Comparison of ENCODE assay signal across 9 cellular contexts in the genomic region with DNA sequence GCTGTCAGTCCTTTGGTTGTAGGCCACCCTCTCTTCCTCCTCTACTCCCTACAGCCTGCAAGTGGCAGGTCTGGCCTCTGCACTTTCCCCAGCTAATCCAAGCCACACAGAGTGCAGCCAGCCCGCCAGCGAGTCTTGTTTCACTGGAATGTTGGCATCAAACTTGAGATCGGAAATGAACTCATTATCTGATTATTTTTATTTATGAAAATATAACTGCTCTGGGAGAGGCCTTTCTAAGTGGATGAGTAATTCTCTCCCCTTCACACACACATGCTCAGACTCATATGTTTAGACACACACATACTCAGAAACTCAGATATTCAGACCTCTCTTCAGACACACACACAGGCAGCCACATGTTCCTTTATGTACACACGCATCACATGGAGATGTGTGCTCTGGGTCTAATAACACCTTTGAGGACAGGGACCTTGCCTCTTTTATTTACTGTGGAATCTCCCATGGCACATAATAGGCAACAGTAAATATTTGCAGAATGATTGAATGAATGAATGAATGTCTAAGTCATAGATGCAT.
DNase-seq lines count a peak whose midpoint lies in the region; ATAC-seq and TF ChIP-seq lines count a peak whose summit lies in the region.
"Had no signal": no experiment of that assay in that cellular context is flagged by ENCODE, and none has a peak within 500 bp of the region (broad histone marks: within the 10 kb centered on the region; RNA-seq: fewer than 3 reads in every experiment).

No MANE protein-coding gene starts in this region.

- H3K36me3 Mint-ChIP-seq in activated CD4-positive, alpha-beta T cell treated with anti-CD3 and anti-CD28 coated beads for 36 hours (ENCODE audit: low read depth): no peaks in the 10 kb centered on the region
- H3K36me3 Mint-ChIP-seq in mesothelial cell of epicardium: no peaks in the 10 kb centered on the region
- H3K36me3 Mint-ChIP-seq in naive thymus-derived CD8-positive, alpha-beta T cell: peaks cover 0 to 2% (median 0%) of the 10 kb centered on the region in 3 donors

- H3K9me2 ChIP-seq in OCI-LY7 (ENCODE audit: insufficient read depth, low read length): no peaks in the 10 kb centered on the region

- no peak overlapping the region for H3K4me2 ChIP-seq in OCI-LY7 (ENCODE audit: low read length)

- TF ChIP-seq CTCF in mesothelial cell of epicardium (IDR thresholded peaks at IDR 0.05; ENCODE audit: unreplicated experiment) (no peak), OCI-LY7 (conservative IDR thresholded peaks at IDR 0.05; ENCODE audit: low read length) (no peak)

- peak; percentile 33 for ATAC-seq in activated CD4-positive, alpha-beta T cell treated with anti-CD3 and anti-CD28 coated beads for 36 hours
- no peak for ATAC-seq in naive thymus-derived CD8-positive, alpha-beta T cell
- no peak for ATAC-seq in HG02884 (IDR thresholded peaks at IDR 0.05; ENCODE audit: unreplicated experiment)

- BruUV-seq in OCI-LY7 (replicated peaks; lab: Mats Ljungman, UMichigan): no TSS peak

- no peak overlapping the region for H2AFZ ChIP-seq in OCI-LY7 (ENCODE audit: low read length)

- H4K20me1 ChIP-seq in OCI-LY7 (ENCODE audit: insufficient read depth, low read length): no peaks in the 10 kb centered on the region

- no peaks in the 10 kb centered on the region for H3K36me3 ChIP-seq in OCI-LY7 (ENCODE audit: insufficient read depth, low read length)

- POLR2A ChIA-PET in activated CD4-positive, alpha-beta T cell treated with anti-CD3 and anti-CD28 coated beads for 36 hours (lab: Charles Lee): no interaction called here
- POLR2A ChIA-PET in OCI-LY7 (lab: Charles Lee): no interaction called here
- POLR2A ChIA-PET in naive thymus-derived CD8-positive, alpha-beta T cell (lab: Charles Lee): no interaction called here

- H3K27ac Mint-ChIP-seq in activated CD4-positive, alpha-beta T cell treated with anti-CD3 and anti-CD28 coated beads for 36 hours: no peak overlapping the region
- peak overlapping the region; percentile 91 for H3K27ac Mint-ChIP-seq in mesothelial cell of epicardium
- peak overlapping the region in 3 of 10 donors; percentile 25 to 55 (median 37) for H3K27ac Mint-ChIP-seq in naive thymus-derived CD8-positive, alpha-beta T cell

- H3K79me2 ChIP-seq in OCI-LY7 (ENCODE audit: insufficient read depth, low read depth, low read length): no peaks in the 10 kb centered on the region

- H3K4me1 Mint-ChIP-seq in activated CD4-positive, alpha-beta T cell treated with anti-CD3 and anti-CD28 coated beads for 36 hours: peaks cover 4% of the 10 kb centered on the region
- H3K4me1 Mint-ChIP-seq in mesothelial cell of epicardium: peaks cover 66% of the 10 kb centered on the region
- peaks cover 15 to 32% (median 28%) of the 10 kb centered on the region in 4 donors for H3K4me1 Mint-ChIP-seq in naive thymus-derived CD8-positive, alpha-beta T cell

- intact Hi-C loops in activated CD4-positive, alpha-beta T cell treated with anti-CD3 and anti-CD28 coated beads for 36 hours (cut with DNase I, micrococcal nuclease): no loop called here
- intact Hi-C loops in OCI-LY7 (cut with micrococcal nuclease; ENCODE audit: unreplicated experiment): no loop called here

- DNase-seq in activated CD4-positive, alpha-beta T cell treated with anti-CD3 and anti-CD28 coated beads for 36 hours: no peak
- DNase-seq in activated CD4-positive, alpha-beta T cell treated with anti-CD3 and anti-CD28 coated beads for 48 hours: no peak
- peak; percentile 93 to 97 for DNase-seq in dermis microvascular lymphatic vessel endothelial cell (ENCODE audit: low read depth in 2 of 2)
- no peak for DNase-seq in mesothelial cell of epicardium (ENCODE audit: low spot score in 2 of 2, unreplicated experiment in 2 of 2)
- DNase-seq in OCI-LY7 (ENCODE audit: low spot score): no peak
- DNase-seq in putamen (ENCODE audit: low spot score): no peak
- DNase-seq in naive thymus-derived CD8-positive, alpha-beta T cell: no peak

- no peak overlapping the region for H3K4me3 ChIP-seq in OCI-LY7 (ENCODE audit: low read depth, low read length, poor library complexity, severe bottlenecking)

- no peaks in the 10 kb centered on the region for H3K9me3 ChIP-seq in OCI-LY7 (ENCODE audit: low read length)

- H3K27ac ChIP-seq in OCI-LY7 (ENCODE audit: low read depth, low read length, poor library complexity, severe bottlenecking): no peak overlapping the region
- H3K27ac ChIP-seq: C4-2B had no signal

- CTCF ChIA-PET in activated CD4-positive, alpha-beta T cell treated with anti-CD3 and anti-CD28 coated beads for 36 hours (lab: Charles Lee): no interaction called here
- CTCF ChIA-PET in OCI-LY7 (lab: Charles Lee; ENCODE audit: unreplicated experiment): no interaction called here

- no peaks in the 10 kb centered on the region for H3K27me3 Mint-ChIP-seq in activated CD4-positive, alpha-beta T cell treated with anti-CD3 and anti-CD28 coated beads for 36 hours
- no peaks in the 10 kb centered on the region for H3K27me3 Mint-ChIP-seq in mesothelial cell of epicardium (ENCODE audit: low read depth)
- no peaks in the 10 kb centered on the region for H3K27me3 Mint-ChIP-seq in naive thymus-derived CD8-positive, alpha-beta T cell

- H3K9me3 Mint-ChIP-seq in activated CD4-positive, alpha-beta T cell treated with anti-CD3 and anti-CD28 coated beads for 36 hours (ENCODE audit: low read depth): no peaks in the 10 kb centered on the region
- no peaks in the 10 kb centered on the region for H3K9me3 Mint-ChIP-seq in mesothelial cell of epicardium
- H3K9me3 Mint-ChIP-seq in naive thymus-derived CD8-positive, alpha-beta T cell: no peaks in the 10 kb centered on the region

- H3K4me3 Mint-ChIP-seq in activated CD4-positive, alpha-beta T cell treated with anti-CD3 and anti-CD28 coated beads for 36 hours: no peak overlapping the region
- H3K4me3 Mint-ChIP-seq in mesothelial cell of epicardium: no peak overlapping the region
- no peak overlapping the region for H3K4me3 Mint-ChIP-seq in naive thymus-derived CD8-positive, alpha-beta T cell

- no peaks in the 10 kb centered on the region for H3K4me1 ChIP-seq in OCI-LY7 (ENCODE audit: insufficient read depth, low read length, poor library complexity, severe bottlenecking)

Comparison
In these comparisons a context has a peak if more than half of its experiments do, and no peak if none do; other contexts are left out.
1. DNase-seq: peak in dermis microvascular lymphatic vessel endothelial cell (2 of 2); none in activated CD4-positive, alpha-beta T cell treated with anti-CD3 and anti-CD28 coated beads for 36 hours (single experiment), activated CD4-positive, alpha-beta T cell treated with anti-CD3 and anti-CD28 coated beads for 48 hours (single experiment), mesothelial cell of epicardium (0 of 2), OCI-LY7 (single experiment), putamen (single experiment) and naive thymus-derived CD8-positive, alpha-beta T cell (0 of 10).